ENCODE assay signal across 8 cellular contexts in genomic region chr9:33025572-33026347, GRCh38. TPM values are rescaled to one million over a fixed set of nuclear protein-coding genes. Genes with fewer than 3 reads are reported as not detected.
DNase-seq lines count a peak whose midpoint lies in the region; ATAC-seq and TF ChIP-seq lines count a peak whose summit lies in the region.

No MANE protein-coding gene starts in this region.

- H3K4me1 ChIP-seq in endodermal cell (ENCODE audit: control insufficient read depth, insufficient read depth, low read length) (peaks cover 9% of the 10 kb centered on the region), mononuclear cell (ENCODE audit: insufficient read depth, low read length) (peaks cover 51% of the 10 kb centered on the region)

- H3K27ac Mint-ChIP-seq in activated CD8-positive, alpha-beta memory T cell treated with anti-CD3 and anti-CD28 coated beads, Interleukin-2, amount 10 ng/mL, durations not matched to agents 7 days and 5 days: peak overlapping the region; percentile 94
- H3K27ac Mint-ChIP-seq in endodermal cell: peak overlapping the region; percentile 93

- ATAC-seq in GM18909 (IDR thresholded peaks at IDR 0.05; ENCODE audit: poor library complexity, unreplicated experiment): peak; percentile 42
- ATAC-seq in HG03342 (IDR thresholded peaks at IDR 0.05; ENCODE audit: unreplicated experiment): peak; percentile 29
- ATAC-seq in activated CD8-positive, alpha-beta memory T cell treated with anti-CD3 and anti-CD28 coated beads, Interleukin-2, amount 10 ng/mL, durations not matched to agents 7 days and 5 days: peak; percentile 42

- peak overlapping the region; percentile 95 for H3K9ac ChIP-seq in endodermal cell (ENCODE audit: extremely low read depth, low read length, poor library complexity, severe bottlenecking)

- H3K27me3 ChIP-seq in endodermal cell (ENCODE audit: control insufficient read depth, insufficient read depth, low read length, poor library complexity, severe bottlenecking) (no peaks in the 10 kb centered on the region), mononuclear cell (ENCODE audit: insufficient read depth, low read length) (no peaks in the 10 kb centered on the region)

- no peaks in the 10 kb centered on the region for H3K9me3 ChIP-seq in endodermal cell (ENCODE audit: control insufficient read depth, low read length)
- no peaks in the 10 kb centered on the region for H3K9me3 ChIP-seq in mononuclear cell (ENCODE audit: low read depth, low read length)

- 6 to 25% methylated on average over 6 to 30 of the region's 36 CpGs for WGBS in endodermal cell (ENCODE audit: insufficient coverage in 1 of 2, insufficient read length in 1 of 2), 2 experiments

- H3K27ac ChIP-seq in endodermal cell (ENCODE audit: low read depth, low read length): peak overlapping the region; percentile 98

- peaks cover 48% of the 10 kb centered on the region for H3K36me3 Mint-ChIP-seq in activated CD8-positive, alpha-beta memory T cell treated with anti-CD3 and anti-CD28 coated beads, Interleukin-2, amount 10 ng/mL, durations not matched to agents 7 days and 5 days
- H3K36me3 Mint-ChIP-seq in endodermal cell (ENCODE audit: low read depth): peaks cover 50% of the 10 kb centered on the region

- H3K4me3 Mint-ChIP-seq in activated CD8-positive, alpha-beta memory T cell treated with anti-CD3 and anti-CD28 coated beads, Interleukin-2, amount 10 ng/mL, durations not matched to agents 7 days and 5 days: peak overlapping the region; percentile 96
- H3K4me3 Mint-ChIP-seq in endodermal cell: peak overlapping the region; percentile 96

- peaks cover 65% of the 10 kb centered on the region for H3K4me1 Mint-ChIP-seq in activated CD8-positive, alpha-beta memory T cell treated with anti-CD3 and anti-CD28 coated beads, Interleukin-2, amount 10 ng/mL, durations not matched to agents 7 days and 5 days
- H3K4me1 Mint-ChIP-seq in endodermal cell: peaks cover 30% of the 10 kb centered on the region

- H3K36me3 ChIP-seq in endodermal cell (ENCODE audit: control insufficient read depth, insufficient read depth, low read length): peaks cover 49% of the 10 kb centered on the region

- CTCF ChIA-PET in AG04449 (lab: Yijun Ruan, JAX): interaction anchor here (0.9 to 1.4 kb wide), 5 partner anchors 9 to 444 kb away, joined by 3 to 4 read pairs (median 3); no protein-coding TSS in a partner anchor
- CTCF ChIA-PET in activated CD8-positive, alpha-beta memory T cell treated with anti-CD3 and anti-CD28 coated beads, Interleukin-2, amount 10 ng/mL, durations not matched to agents 7 days and 5 days (lab: Charles Lee): interaction anchor here (1.0 to 2.2 kb wide), 6 partner anchors 12 to 475 kb away, joined by 3 to 8 read pairs (median 4); no protein-coding TSS in a partner anchor

- peak overlapping the region; percentile 99 for H3K4me3 ChIP-seq in AG04449 (ENCODE audit: low read depth, low read length)
- peak overlapping the region; percentile 97 for H3K4me3 ChIP-seq in endodermal cell (ENCODE audit: low read length)
- H3K4me3 ChIP-seq in mononuclear cell (ENCODE audit: low read length): peak overlapping the region; percentile 100

- no peak for DNase-seq in AG04449 (ENCODE audit: low read depth, low spot score)
- peak; percentile 66 for DNase-seq in NCI-H774 (lab: John Stamatoyannopoulos, UW)
- peak; percentile 85 for DNase-seq in activated CD8-positive, alpha-beta memory T cell treated with anti-CD3 and anti-CD28 coated beads, Interleukin-2, amount 10 ng/mL, durations not matched to agents 7 days and 5 days
- DNase-seq in endodermal cell: peak; percentile 91
- DNase-seq in stimulated activated CD8-positive, alpha-beta memory T cell treated with anti-CD3 and anti-CD28 coated beads, Interleukin-4, amount 100 ng/mL, for 24 hours (ENCODE audit: low read depth): peak; percentile 69

- H3K9me3 Mint-ChIP-seq in activated CD8-positive, alpha-beta memory T cell treated with anti-CD3 and anti-CD28 coated beads, Interleukin-2, amount 10 ng/mL, durations not matched to agents 7 days and 5 days (ENCODE audit: low read depth): no peaks in the 10 kb centered on the region
- H3K9me3 Mint-ChIP-seq in endodermal cell: no peaks in the 10 kb centered on the region

- POLR2A ChIA-PET in AG04449 (lab: Yijun Ruan, JAX): interaction anchor here (0.8 to 3.3 kb wide), 20 partner anchors 9 to 647 kb away, joined by 4 to 36 read pairs (median 7); partner anchors contain the start of genes ACO1, APTX, BAG1 and CHMP5

- no peaks in the 10 kb centered on the region for H3K27me3 Mint-ChIP-seq in activated CD8-positive, alpha-beta memory T cell treated with anti-CD3 and anti-CD28 coated beads, Interleukin-2, amount 10 ng/mL, durations not matched to agents 7 days and 5 days
- H3K27me3 Mint-ChIP-seq in endodermal cell (ENCODE audit: insufficient read depth): no peaks in the 10 kb centered on the region

- no peak for TF ChIP-seq CTCF in AG04449 (IDR thresholded peaks at IDR 0.05; ENCODE audit: insufficient read depth, low read length, missing control alignments)
- no peak for TF ChIP-seq CTCF in endodermal cell (conservative IDR thresholded peaks at IDR 0.05)

RNA-seq across cellular contexts. Expression of gene DNAJA1, which starts 0.7 kb away (rescaled TPM):
- 100 to 1,000 TPM; 160 to 215 TPM for total RNA-seq in activated CD8-positive, alpha-beta memory T cell treated with anti-CD3 and anti-CD28 coated beads, Interleukin-2, amount 10 ng/mL, durations not matched to agents 7 days and 5 days
- total RNA-seq in endodermal cell: 100 to 1,000 TPM; 139 to 172 TPM
- polyA plus RNA-seq in endodermal cell (2013, experiment 1 of 2): 165 TPM
- polyA plus RNA-seq in endodermal cell (2013, experiment 2 of 2): 153 TPM
- 77.5 TPM for total RNA-seq in mononuclear cell

RNA-seq across cellular contexts. Expression of gene APTX, which starts 24.3 kb away (rescaled TPM):
- 10 to 100 TPM; 38.0 to 44.5 TPM for total RNA-seq in activated CD8-positive, alpha-beta memory T cell treated with anti-CD3 and anti-CD28 coated beads, Interleukin-2, amount 10 ng/mL, durations not matched to agents 7 days and 5 days
- total RNA-seq in endodermal cell (10 to 100 TPM; 49.0 to 72.6 TPM), mononuclear cell (23.2 TPM)
- polyA plus RNA-seq in endodermal cell (2013, experiment 1 of 2): 44.2 TPM
- polyA plus RNA-seq in endodermal cell (2013, experiment 2 of 2): 43.6 TPM

RNA-seq across cellular contexts. Expression of gene SMU1, which starts 50.7 kb away (rescaled TPM):
- 10 to 100 TPM; 20.0 to 23.0 TPM for total RNA-seq in activated CD8-positive, alpha-beta memory T cell treated with anti-CD3 and anti-CD28 coated beads, Interleukin-2, amount 10 ng/mL, durations not matched to agents 7 days and 5 days
- total RNA-seq in endodermal cell (10 to 100 TPM; 25.0 to 28.7 TPM), mononuclear cell (25.5 TPM)
- 19.6 TPM for polyA plus RNA-seq in endodermal cell (2013, experiment 1 of 2)
- polyA plus RNA-seq in endodermal cell (2013, experiment 2 of 2): 18.3 TPM
